ENCODE assay signal across 8 cellular contexts in the genomic region with DNA sequence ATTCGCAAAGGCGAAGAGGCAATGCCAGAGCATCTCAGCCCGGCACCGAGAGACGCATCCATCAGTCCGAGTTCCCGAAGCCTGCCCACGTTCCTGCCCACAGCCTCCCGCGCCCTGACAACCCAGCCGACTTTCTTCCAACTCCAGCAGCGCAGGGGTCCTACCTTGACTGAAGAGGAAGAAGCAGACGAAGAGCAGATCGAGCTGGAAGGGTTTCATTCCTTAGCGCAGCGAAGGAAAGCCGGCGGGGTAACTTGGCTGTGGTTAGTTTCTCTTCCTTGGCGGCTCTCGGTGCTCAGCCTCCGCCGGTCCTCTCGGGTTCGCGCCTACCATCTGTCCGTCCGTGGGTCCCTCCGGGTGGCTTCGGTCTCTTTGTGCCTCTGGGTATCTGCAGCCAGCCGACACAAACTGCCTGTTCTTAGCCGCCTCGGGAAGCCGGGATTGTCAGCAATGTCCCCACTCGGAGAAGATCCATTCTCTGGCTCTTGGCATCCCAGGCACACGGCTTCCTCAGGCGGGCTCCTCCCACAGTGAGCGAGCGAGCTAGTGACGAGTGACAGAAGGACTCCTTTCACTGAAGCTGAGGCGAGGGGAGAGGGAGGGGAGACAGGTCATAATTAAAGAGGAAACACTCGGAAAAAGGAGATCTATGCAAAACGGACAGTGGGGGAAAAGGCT. TPM values are rescaled to one million over a fixed set of nuclear protein-coding genes. Genes with fewer than 3 reads are reported as not detected.
DNase-seq lines count a peak whose midpoint lies in the region; ATAC-seq and TF ChIP-seq lines count a peak whose summit lies in the region.

A gene (minus strand): TSS at position 480 of the 678 bp plus-strand sequence.

- in situ Hi-C loops in HAP-1 (cut with MboI; ENCODE audit: low sequenced_read_pairs): no loop called here

- H3K9me3 ChIP-seq in A673 (ENCODE audit: low read depth, low read length, poor library complexity, severe bottlenecking): no peaks in the 10 kb centered on the region
- H3K9me3 ChIP-seq in HAP-1: no peaks in the 10 kb centered on the region

- WGBS in mesendoderm (ENCODE audit: extremely low coverage, insufficient coverage, low lambda C conversion rate): no CpG with 5 or more reads among the region's 42 CpGs

- no peak for ATAC-seq in GM21619 (IDR thresholded peaks at IDR 0.05; ENCODE audit: unreplicated experiment)

- no peak within 1 kb of the TSS for H3K18ac ChIP-seq in mesendoderm (ENCODE audit: low read length)

- H3K23ac ChIP-seq in mesendoderm (ENCODE audit: low read length): no peak within 1 kb of the TSS

- TF ChIP-seq CTCF in A673 (conservative IDR thresholded peaks at IDR 0.05; ENCODE audit: low read depth, low read length): no peak

- no peak within 1 kb of the TSS for H3K4ac ChIP-seq in mesendoderm (ENCODE audit: low read depth, low read length)

- no peaks in the 10 kb centered on the region for H3K79me1 ChIP-seq in mesendoderm (ENCODE audit: low read length)

- peaks cover 8% of the 10 kb centered on the region for H3K4me1 ChIP-seq in A673 (ENCODE audit: insufficient read depth, low read length, poor library complexity, severe bottlenecking)
- H3K4me1 ChIP-seq in mesendoderm (ENCODE audit: control insufficient read depth, low read depth, low read length): peaks cover 3% of the 10 kb centered on the region
- no peaks in the 10 kb centered on the region for H3K4me1 ChIP-seq in HAP-1

- DNase-seq in A673 (ENCODE audit: low spot score) (peak; percentile 35), NCI-H1105 (lab: John Stamatoyannopoulos, UW) (peak; percentile 47), ecto neural progenitor cell (ENCODE audit: low spot score) (peak; percentile 61), mesendoderm (peak; percentile 48), HAP-1 (ENCODE audit: low spot score in 2 of 2) (no peak)
- no peak for DNase-seq in activated CD8-positive, alpha-beta memory T cell treated with anti-CD3 and anti-CD28 coated beads for 24 hours
- no peak for DNase-seq in activated CD4-positive, CD25-positive, alpha-beta regulatory T cell (lab: John Stamatoyannopoulos, UW)

- H3K27ac ChIP-seq in A673 (ENCODE audit: low read depth, low read length, poor library complexity, severe bottlenecking): no peak within 1 kb of the TSS
- no peak within 1 kb of the TSS for H3K27ac ChIP-seq in mesendoderm (ENCODE audit: low read depth, low read length)

- BruUV-seq in A673 (replicated peaks; lab: Mats Ljungman, UMichigan): no TSS peak

- H3K9ac ChIP-seq in mesendoderm (ENCODE audit: low read length): no peak within 1 kb of the TSS

- H2BK120ac ChIP-seq in mesendoderm (ENCODE audit: low read depth, low read length): no peak within 1 kb of the TSS

- POLR2A ChIA-PET in A673 (lab: Charles Lee; ENCODE audit: low non-redundant PET): interaction anchor here (0.7 kb wide), 1 partner anchor 43 kb away, joined by 8 read pairs; no protein-coding TSS in a partner anchor

- CTCF ChIA-PET in A673 (lab: Charles Lee): interaction anchor here (0.6 kb wide), 1 partner anchor 10 kb away, joined by 3 read pairs; no protein-coding TSS in a partner anchor

- no peak within 1 kb of the TSS for H2BK5ac ChIP-seq in mesendoderm (ENCODE audit: low read length)

- H3K56ac ChIP-seq in mesendoderm (ENCODE audit: low read length): peak within 1 kb of the TSS; percentile 22

- H4K8ac ChIP-seq in mesendoderm (ENCODE audit: low read depth, low read length): no peak within 1 kb of the TSS

- H3K4me2 ChIP-seq in mesendoderm (ENCODE audit: low read length): peak within 1 kb of the TSS; percentile 56

- no peak within 1 kb of the TSS for H4K5ac ChIP-seq in mesendoderm (ENCODE audit: low read length)

- H2BK15ac ChIP-seq in mesendoderm (replicated peaks; ENCODE audit: low read depth): no peak within 1 kb of the TSS

- H3K36me3 ChIP-seq in A673 (ENCODE audit: insufficient read depth, low read length, poor library complexity, severe bottlenecking) (no peaks in the 10 kb centered on the region), mesendoderm (ENCODE audit: control insufficient read depth, insufficient read depth, low read length) (no peaks in the 10 kb centered on the region), HAP-1 (replicated peaks) (no peaks in the 10 kb centered on the region)

- peaks cover 95% of the 10 kb centered on the region for H3K27me3 ChIP-seq in A673 (replicated peaks; ENCODE audit: insufficient read depth, low read depth, low read length, poor library complexity)
- H3K27me3 ChIP-seq in mesendoderm (ENCODE audit: insufficient read depth, low read length, poor library complexity): peaks cover 38% of the 10 kb centered on the region
- peaks cover 52% of the 10 kb centered on the region for H3K27me3 ChIP-seq in HAP-1 (ENCODE audit: low read depth)

- H3K4me3 ChIP-seq in A673 (ENCODE audit: low read depth, low read length, poor library complexity, severe bottlenecking) (peak within 1 kb of the TSS; percentile 23), mesendoderm (ENCODE audit: low read length) (no peak within 1 kb of the TSS), HAP-1 (no peak within 1 kb of the TSS)

- no peaks in the 10 kb centered on the region for H3K79me2 ChIP-seq in mesendoderm (ENCODE audit: control insufficient read depth, insufficient read depth, low read length)

- intact Hi-C loops in A673 (cut with micrococcal nuclease; ENCODE audit: unreplicated experiment): loop anchor here (10.0 kb wide), 1 partner anchor 344 kb away; no protein-coding TSS in a partner anchor

- H2AK5ac ChIP-seq in mesendoderm (ENCODE audit: low read length): no peak within 1 kb of the TSS

RNA-seq across cellular contexts. Expression of the gene that starts here (rescaled TPM):
- total RNA-seq in A673 (2021): not detected in 2 replicates
- 0.03 TPM for polyA plus RNA-seq in mesendoderm (2013, experiment 1 of 2)
- 0.01 TPM for polyA plus RNA-seq in mesendoderm (2013, experiment 2 of 2)

Comparison
In these comparisons a context has a peak if more than half of its experiments do, and no peak if none do; other contexts are left out.
1. Peak in DNase-seq and H3K4me3 ChIP-seq in A673; RNA of the gene not detected or under 1 TPM.
2. DNase-seq: peak in NCI-H1105 (single experiment), ecto neural progenitor cell (single experiment) and mesendoderm (single experiment); none in activated CD8-positive, alpha-beta memory T cell treated with anti-CD3 and anti-CD28 coated beads for 24 hours (single experiment), HAP-1 (0 of 2) and activated CD4-positive, CD25-positive, alpha-beta regulatory T cell (0 of 4).